Comparison of ENCODE assay signal across 8 cellular contexts in the genomic region with DNA sequence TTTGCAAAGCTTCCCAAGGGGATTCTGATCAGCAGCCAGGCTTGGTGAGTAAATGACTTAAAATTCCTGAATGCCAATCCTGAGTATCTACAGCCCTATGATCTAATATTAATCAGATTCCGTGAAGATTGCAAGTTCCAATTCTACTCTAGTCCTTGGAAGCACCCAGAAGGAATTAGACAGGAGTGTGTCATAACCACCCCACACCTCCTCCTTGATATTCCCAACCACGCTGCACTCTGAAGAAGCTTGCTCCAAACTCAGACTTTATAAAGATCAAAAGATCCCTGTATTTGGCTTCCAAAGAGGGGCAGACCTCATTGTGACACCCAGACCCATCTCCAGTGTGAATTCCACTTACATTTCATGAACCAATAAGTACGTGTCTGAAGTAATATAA.
"Had no signal": no experiment of that assay in that cellular context is flagged by ENCODE, and none has a peak within 500 bp of the region (broad histone marks: within the 10 kb centered on the region; RNA-seq: fewer than 3 reads in every experiment).

No MANE protein-coding gene starts in this region.

- DNase-seq: GM23248, GOT3, H7, HFFc6, IMR-90 had no signal

- ATAC-seq: HCT116, K562 had no signal

- H3K27ac ChIP-seq: GM23248 had no signal

- H3K4me1 ChIP-seq: HAP-1 had no signal

- H3K4me3 Mint-ChIP-seq: HFFc6 had no signal

- H3K9ac ChIP-seq: GM23248 had no signal

- H3K27ac Mint-ChIP-seq: HFFc6 had no signal

- H3K36me3 ChIP-seq: HAP-1 had no signal

- H3K4me3 ChIP-seq: GM23248, HAP-1, K562 had no signal

- H3K9me3 ChIP-seq: HAP-1 had no signal
